Comparison of ENCODE assay signal across 9 cellular contexts in the genomic region with DNA sequence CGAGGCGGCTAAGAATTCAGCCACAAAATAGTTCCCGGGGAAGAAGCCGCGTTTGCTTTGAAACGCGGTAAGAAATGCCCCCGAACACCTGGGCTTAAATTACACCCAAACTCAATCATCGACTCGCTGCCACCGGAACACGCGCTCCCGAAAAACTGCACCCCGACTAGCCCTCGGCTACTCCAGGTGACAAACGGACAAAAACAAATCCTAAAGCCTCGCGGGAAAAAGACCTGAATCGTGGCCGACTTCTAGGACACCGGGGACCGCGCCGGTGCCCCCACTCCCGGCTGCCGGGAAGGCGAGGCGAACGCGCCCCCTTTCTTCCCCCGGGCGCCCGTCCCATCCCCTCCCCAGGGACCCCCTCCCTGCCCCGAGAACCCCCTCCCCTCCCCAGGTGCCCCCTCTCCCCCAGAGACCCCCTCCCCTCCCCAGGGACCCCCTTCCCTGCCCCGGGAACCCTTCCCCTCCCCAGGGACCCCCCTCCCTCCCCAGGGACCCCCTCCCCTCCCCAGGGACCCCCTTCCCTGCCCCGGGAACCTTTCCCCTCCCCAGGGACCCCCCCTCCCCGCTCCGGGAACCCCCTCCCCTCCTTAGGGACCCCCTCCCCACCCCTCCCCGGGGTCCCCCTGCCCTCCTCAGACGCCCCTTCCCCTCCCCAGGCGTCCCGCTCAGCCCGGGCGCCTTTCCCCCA. TPM values are rescaled to one million over a fixed set of nuclear protein-coding genes. Genes with fewer than 3 reads are reported as not detected.
A peak's percentile ranks its signal among the peaks of the same experiment; 100 is the strongest.
DNase-seq lines count a peak whose midpoint lies in the region; TF ChIP-seq lines count a peak whose summit lies in the region.
"Had no signal": no experiment of that assay in that cellular context is flagged by ENCODE, and none has a peak within 500 bp of the region (broad histone marks: within the 10 kb centered on the region; RNA-seq: fewer than 3 reads in every experiment).

No MANE protein-coding gene starts in this region.

- peaks cover 0 to 32% (median 0%) of the 10 kb centered on the region in 3 donors for H3K36me3 ChIP-seq in tibial nerve

- DNase-seq in activated CD8-positive, alpha-beta memory T cell treated with anti-CD3 and anti-CD28 coated beads, Interleukin-2, amount 50 U/mL, for 4 hours, result peak; percentile 18
- no peak for DNase-seq in activated CD8-positive, alpha-beta memory T cell treated with anti-CD3 and anti-CD28 coated beads for 24 hours
- no peak for DNase-seq in astrocyte of the spinal cord (ENCODE audit: low read depth, low spot score)
- DNase-seq in lower leg skin (ENCODE audit: low spot score in 2 of 2), result no peak
- no peak for DNase-seq in tibial nerve (ENCODE audit: low spot score in 2 of 2)
- DNase-seq in NOMO-1 (lab: John Stamatoyannopoulos, UW; ENCODE audit: unreplicated experiment in 2 of 2), result no peak
- DNase-seq in DMS79 (lab: John Stamatoyannopoulos, UW), result no peak
- DNase-seq in HPDE6-E6E7 (ENCODE audit: extremely low spot score), result no peak

- H3K4me3 ChIP-seq in astrocyte of the spinal cord (ENCODE audit: low read depth, low read length) (peak overlapping the region; percentile 58), lower leg skin (ENCODE audit: low read depth, poor library complexity, severe bottlenecking) (peak overlapping the region; percentile 54), tibial nerve (peak overlapping the region; percentile 68 to 99 (median 86))

- peaks cover 0 to 9% (median 0%) of the 10 kb centered on the region in 4 donors for H3K9me3 ChIP-seq in tibial nerve

- intact Hi-C loops in lower leg skin (cut with DNase I; ENCODE audit: low total_unique reads), result no loop called here

- 3 to 5% methylated on average over 32 to 35 of the region's 45 CpGs for WGBS in lower leg skin, 2 donors
- WGBS in tibial nerve, 2 donors, result 4 to 5% methylated on average over 22 to 24 of the region's 45 CpGs

- no peak for TF ChIP-seq EP300 in tibial nerve (IDR thresholded peaks at IDR 0.05)

- peaks cover 0 to 21% (median 3%) of the 10 kb centered on the region in 4 donors for H3K4me1 ChIP-seq in tibial nerve

- TF ChIP-seq CTCF in astrocyte of the spinal cord (IDR thresholded peaks at IDR 0.05; ENCODE audit: low read depth, low read length) (no peak), lower leg skin (IDR thresholded peaks at IDR 0.05) (no peak), tibial nerve (IDR thresholded peaks at IDR 0.05) (no peak)

- in situ Hi-C loops in astrocyte of the spinal cord (cut with HindIII; ENCODE audit: low sequenced_read_pairs), result no loop called here

- TF ChIP-seq POLR2A in lower leg skin (IDR thresholded peaks at IDR 0.05) (no peak), tibial nerve (IDR thresholded peaks at IDR 0.05) (no peak)

- H3K27me3 ChIP-seq in tibial nerve, result peaks cover 0 to 7% of the 10 kb centered on the region in 2 donors

- H3K27ac ChIP-seq in tibial nerve, result peak overlapping the region; percentile 67 to 88 (median 76)

RNA-seq across cellular contexts. Expression of gene C1orf159, which starts 0.6 kb away (rescaled TPM):
- total RNA-seq in lower leg skin (10 to 100 TPM; 16.1 to 36.0 (median 21.5) TPM), tibial nerve (10 to 100 TPM; 18.4 to 29.4 (median 23.1) TPM)

RNA-seq across cellular contexts. Expression of gene RNF223, which starts 41.2 kb away (rescaled TPM):
- total RNA-seq in lower leg skin (10 to 100 TPM in 2 of 4 donors, 1 to 10 TPM in 2; 9.4 to 19.5 (median 10.5) TPM), tibial nerve (not detected)

RNA-seq across cellular contexts. Expression of gene TTLL10, which starts 58.4 kb away (rescaled TPM):
- total RNA-seq in lower leg skin (not detected), tibial nerve (not detected)
- total RNA-seq: myocyte had no signal

Comparison
In these comparisons a context has a peak if more than half of its experiments do, and no peak if none do; other contexts are left out.
1. RNA of gene RNF223, which starts 41.2 kb away (total RNA-seq): 9.4 to 19.5 TPM in lower leg skin; not detected in tibial nerve; every median in the first group is over 10 times any median in the second.
2. Peak in every context shown above with its lines, with median percentiles within 50 percentile points of each other: H3K4me3 ChIP-seq.